10 cellular contexts compared by ENCODE assay signal in the genomic region with DNA sequence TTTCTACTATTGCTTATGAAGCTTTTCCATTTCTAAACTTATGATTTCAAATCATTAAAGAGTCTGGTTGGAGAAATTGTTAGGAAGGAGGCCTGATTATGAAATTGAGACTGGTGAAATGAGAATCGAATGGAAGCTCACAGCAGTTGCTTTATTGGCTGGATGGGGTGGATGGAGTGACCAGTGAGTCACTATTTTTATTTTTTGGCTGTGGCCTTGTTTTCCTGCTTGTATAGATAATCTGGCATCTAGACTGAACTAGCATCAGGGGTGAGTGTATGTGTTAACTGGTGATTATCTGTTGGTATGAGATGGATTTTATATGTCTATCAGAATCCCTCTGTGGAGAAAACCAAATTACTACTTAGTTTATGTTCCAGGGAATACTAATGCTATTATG. TPM values are rescaled to one million over a fixed set of nuclear protein-coding genes. Genes with fewer than 3 reads are reported as not detected.
DNase-seq lines count a peak whose midpoint lies in the region; ATAC-seq and TF ChIP-seq lines count a peak whose summit lies in the region.
"Had no signal": no experiment of that assay in that cellular context is flagged by ENCODE, and none has a peak within 500 bp of the region (broad histone marks: within the 10 kb centered on the region; RNA-seq: fewer than 3 reads in every experiment).

No MANE protein-coding gene starts in this region.

- H3K4me3 Mint-ChIP-seq in HFFc6 (no peak overlapping the region), immature natural killer cell (no peak overlapping the region)

- TF ChIP-seq CTCF in HFFc6 (IDR thresholded peaks at IDR 0.05) = no peak

- H3K27ac Mint-ChIP-seq in HFFc6 (peak overlapping the region; percentile 9; the same call in 1 of the 2 replicates), immature natural killer cell (peak overlapping the region in 5 of 6 donors; percentile 43 to 80 (median 58))

- no peaks in the 10 kb centered on the region; the same call in 1 of the 2 replicates for H3K36me3 Mint-ChIP-seq in HFFc6 (ENCODE audit: low read depth)
- H3K36me3 Mint-ChIP-seq in immature natural killer cell = peaks cover 0 to 19% (median 3%) of the 10 kb centered on the region in 3 donors

- H3K27me3 Mint-ChIP-seq in HFFc6 (ENCODE audit: insufficient read depth) = no peaks in the 10 kb centered on the region
- no peaks in the 10 kb centered on the region for H3K27me3 Mint-ChIP-seq in immature natural killer cell (ENCODE audit: low read depth in 3 of 3)

- no peak for ATAC-seq in HG03439 (IDR thresholded peaks at IDR 0.05; ENCODE audit: unreplicated experiment)
- no peak for ATAC-seq in GM19023 (IDR thresholded peaks at IDR 0.05; ENCODE audit: unreplicated experiment)

- H3K4me1 Mint-ChIP-seq in HFFc6 (ENCODE audit: low read depth) (peaks cover 22% of the 10 kb centered on the region), immature natural killer cell (peaks cover 27 to 46% of the 10 kb centered on the region in 2 donors)

- DNase-seq in HFFc6 (peak; percentile 20), cerebellar cortex (ENCODE audit: low spot score) (peak; percentile 44), immature natural killer cell (no peak), stromal cell of bone marrow (ENCODE audit: low read depth) (peak; percentile 32), NCI-H446 treated with DMSO at 0.1 percent for 48 hours (lab: John Stamatoyannopoulos, UW) (no peak)
- DNase-seq: activated CD4-positive, alpha-beta T cell treated with anti-CD3 and anti-CD28 coated beads for 1 hour; NCI-H1048; NCI-H526 treated with DMSO at 0.1 percent for 48 hours had no signal

- H3K9me3 Mint-ChIP-seq in HFFc6 (no peaks in the 10 kb centered on the region), immature natural killer cell (no peaks in the 10 kb centered on the region)

RNA-seq across cellular contexts. Expression of a gene that starts 36.2 kb away (rescaled TPM):
- total RNA-seq in HFFc6 (2021; fragmentation: NEBNext Ultra II Directional; extraction: Animal tissue kit (Norgen Biotek cat#: 25700)) = 10 to 100 TPM in 4 of 6 experiments, 1 to 10 TPM in 2; 9.4 to 12.9 (median 10.7) TPM
- polyA plus RNA-seq in immature natural killer cell = 10 to 100 TPM in 2 of 3 donors, 1 to 10 TPM in 1; 7.2 to 19.3 (median 15.7) TPM

Comparison
In these comparisons a context has a peak if more than half of its experiments do, and no peak if none do; other contexts are left out.
1. DNase-seq: peak in HFFc6 (single experiment), cerebellar cortex (single experiment) and stromal cell of bone marrow (single experiment); none in immature natural killer cell (0 of 3) and NCI-H446 treated with DMSO at 0.1 percent for 48 hours (single experiment).